28 cellular contexts compared by ENCODE assay signal in the genomic region with DNA sequence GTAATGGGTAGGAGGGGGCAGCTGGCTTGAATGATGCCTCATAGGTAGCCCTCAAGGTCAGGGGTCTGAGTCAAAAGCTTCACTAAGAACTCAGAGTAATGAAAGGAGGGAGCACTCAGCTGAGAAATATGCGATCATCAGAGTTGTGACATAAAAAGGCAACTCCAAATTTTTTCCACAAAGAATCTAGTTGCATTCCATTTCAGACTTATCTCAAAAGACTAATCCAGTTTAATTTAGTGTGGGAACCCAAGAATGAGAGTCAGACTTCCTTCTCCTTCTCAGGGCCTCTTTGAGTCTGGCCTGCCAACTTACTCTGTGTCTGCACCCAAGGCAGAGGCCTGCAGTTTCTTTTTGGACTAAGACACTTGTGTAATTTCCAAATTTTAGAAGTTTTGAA. TPM values are rescaled to one million over a fixed set of nuclear protein-coding genes. Genes with fewer than 3 reads are reported as not detected.
DNase-seq lines count a peak whose midpoint lies in the region; ATAC-seq, FAIRE-seq and TF ChIP-seq lines count a peak whose summit lies in the region.
"Had no signal": no experiment of that assay in that cellular context is flagged by ENCODE, and none has a peak within 500 bp of the region (broad histone marks: within the 10 kb centered on the region; RNA-seq: fewer than 3 reads in every experiment).

No MANE protein-coding gene starts in this region.

- H4K20me1 ChIP-seq in astrocyte (ENCODE audit: insufficient read depth, low read length) (no peaks in the 10 kb centered on the region), smooth muscle cell (ENCODE audit: low read depth) (no peaks in the 10 kb centered on the region)

- H2AFZ ChIP-seq in astrocyte (ENCODE audit: low read depth, low read length) (no peak overlapping the region), smooth muscle cell (ENCODE audit: low read depth) (peak overlapping the region; percentile 38)
- H2AFZ ChIP-seq: neural progenitor cell had no signal

- DNase-seq in GM04503 (ENCODE audit: low read depth) (peak; percentile 5), astrocyte (ENCODE audit: low read depth) (peak; percentile 76), fibroblast of the aortic adventitia (ENCODE audit: low read depth) (peak; percentile 39), smooth muscle cell (lab: John Stamatoyannopoulos, UW; ENCODE audit: unreplicated experiment) (no peak), A172 (ENCODE audit: low spot score) (no peak)
- no peak for DNase-seq in activated CD4-positive, alpha-beta T cell treated with anti-CD3 and anti-CD28 coated beads, Interleukin-2, amount 50 U/mL, for 4 hours
- no peak for DNase-seq in T-helper 2 cell treated with Interferon-gamma antibody and Interleukin-4, amounts not matched to agents 5 μg/mL and 100 μg/mL, for 36 hours (ENCODE audit: low spot score)
- DNase-seq: activated CD8-positive, alpha-beta T cell treated with anti-CD3 and anti-CD28 coated beads, Interleukin-2, amount 10 ng/mL, durations not matched to agents 7 days and 5 days; activated effector memory CD4-positive, alpha-beta T cell treated with anti-CD3 and anti-CD28 coated beads, Interleukin-2, amount 50 U/mL, for 16 hours; activated naive CD8-positive, alpha-beta T cell treated with anti-CD3 and anti-CD28 coated beads for 36 hours; activated T-cell treated with anti-CD3 and anti-CD28 coated beads, Interleukin-2, amount 50 U/mL, for 1 hour; body of pancreas; CD4-positive, alpha-beta T cell; effector CD4-positive, alpha-beta T cell; foreskin keratinocyte; H9; heart right ventricle; NCI-H146; posterior cingulate gyrus; right lobe of liver; stimulated activated naive CD4-positive, alpha-beta T cell; T-helper 17 cell had no signal

- no peaks in the 10 kb centered on the region for H3K9me3 Mint-ChIP-seq in astrocyte (ENCODE audit: unreplicated experiment)
- H3K9me3 Mint-ChIP-seq in T-helper 2 cell treated with Interferon-gamma antibody and Interleukin-4, amounts not matched to agents 5 μg/mL and 100 μg/mL, for 36 hours = no peaks in the 10 kb centered on the region
- H3K9me3 Mint-ChIP-seq: activated naive CD8-positive, alpha-beta T cell treated with anti-CD3 and anti-CD28 coated beads for 36 hours; CD4-positive, alpha-beta T cell had no signal

- H3K9ac ChIP-seq in astrocyte (ENCODE audit: low read length) (no peak overlapping the region), smooth muscle cell (ENCODE audit: low read depth) (peak overlapping the region; percentile 58)
- H3K9ac ChIP-seq: neural progenitor cell had no signal

- H3K36me3 ChIP-seq in astrocyte (ENCODE audit: insufficient read depth, low read length) (no peaks in the 10 kb centered on the region), smooth muscle cell (ENCODE audit: low read depth) (no peaks in the 10 kb centered on the region)
- H3K36me3 ChIP-seq: heart right ventricle, neural progenitor cell, right lobe of liver had no signal

- peaks cover 22% of the 10 kb centered on the region for H3F3A ChIP-seq in smooth muscle cell (ENCODE audit: low read depth)

- H3K36me3 Mint-ChIP-seq in astrocyte (ENCODE audit: low read depth, unreplicated experiment) = no peaks in the 10 kb centered on the region
- H3K36me3 Mint-ChIP-seq in T-helper 2 cell treated with Interferon-gamma antibody and Interleukin-4, amounts not matched to agents 5 μg/mL and 100 μg/mL, for 36 hours (ENCODE audit: low read depth) = no peaks in the 10 kb centered on the region
- H3K36me3 Mint-ChIP-seq: activated naive CD8-positive, alpha-beta T cell treated with anti-CD3 and anti-CD28 coated beads for 36 hours; neural progenitor cell had no signal

- FAIRE-seq in astrocyte (lab: Jason Lieb, UNC) = no peak
- FAIRE-seq: GM19239 had no signal

- H3K9me3 ChIP-seq in astrocyte (ENCODE audit: insufficient read depth, low read depth, low read length) (no peaks in the 10 kb centered on the region), smooth muscle cell (replicated peaks; ENCODE audit: low read depth) (no peaks in the 10 kb centered on the region)
- H3K9me3 ChIP-seq: heart right ventricle, right lobe of liver had no signal

- H3K4me1 ChIP-seq in astrocyte (ENCODE audit: insufficient read depth, low read length) = no peaks in the 10 kb centered on the region
- H3K4me1 ChIP-seq in smooth muscle cell (ENCODE audit: low read depth) = peaks cover 15% of the 10 kb centered on the region
- H3K4me1 ChIP-seq: body of pancreas, foreskin keratinocyte, heart right ventricle, neural progenitor cell, right lobe of liver had no signal

- H3K4me2 ChIP-seq in astrocyte (ENCODE audit: low read length) (no peak overlapping the region), smooth muscle cell (peak overlapping the region; percentile 79)
- H3K4me2 ChIP-seq: neural progenitor cell had no signal

- ATAC-seq in GM18867 (IDR thresholded peaks at IDR 0.05; ENCODE audit: unreplicated experiment) = no peak
- ATAC-seq: activated CD8-positive, alpha-beta T cell treated with anti-CD3 and anti-CD28 coated beads, Interleukin-2, amount 10 ng/mL, durations not matched to agents 7 days and 5 days; body of pancreas; foreskin keratinocyte; heart right ventricle; right lobe of liver; T-helper 17 cell had no signal

- WGBS in smooth muscle cell (ENCODE audit: low lambda C conversion rate) = 0% methylated on average over 1 of the region's 1 CpG

- H3K27me3 Mint-ChIP-seq in astrocyte (ENCODE audit: low read depth, unreplicated experiment) = peaks cover 2% of the 10 kb centered on the region
- no peaks in the 10 kb centered on the region for H3K27me3 Mint-ChIP-seq in T-helper 2 cell treated with Interferon-gamma antibody and Interleukin-4, amounts not matched to agents 5 μg/mL and 100 μg/mL, for 36 hours (ENCODE audit: low read depth)
- H3K27me3 Mint-ChIP-seq: activated naive CD8-positive, alpha-beta T cell treated with anti-CD3 and anti-CD28 coated beads for 36 hours; CD4-positive, alpha-beta T cell had no signal

- H3K79me2 ChIP-seq in astrocyte (ENCODE audit: insufficient read depth, low read length) = no peaks in the 10 kb centered on the region
- no peaks in the 10 kb centered on the region for H3K79me2 ChIP-seq in smooth muscle cell (ENCODE audit: low read depth)

- TF ChIP-seq CTCF in astrocyte (IDR thresholded peaks at IDR 0.05; ENCODE audit: insufficient read depth, low read depth, low read length) (no peak), fibroblast of the aortic adventitia (IDR thresholded peaks at IDR 0.05; ENCODE audit: insufficient read depth, low read length) (no peak), smooth muscle cell (IDR thresholded peaks at IDR 0.05; ENCODE audit: borderline replicate concordance, insufficient read depth, poor library complexity, severe bottlenecking) (no peak)

- H3K4me3 ChIP-seq in astrocyte (ENCODE audit: insufficient read depth, low read depth, low read length) (no peak overlapping the region), fibroblast of the aortic adventitia (ENCODE audit: low read depth, low read length) (no peak overlapping the region), smooth muscle cell (no peak overlapping the region)
- H3K4me3 ChIP-seq: body of pancreas, heart right ventricle, neural progenitor cell, right lobe of liver had no signal

- H3K27me3 ChIP-seq in astrocyte (ENCODE audit: insufficient read depth, low read length) (no peaks in the 10 kb centered on the region), smooth muscle cell (ENCODE audit: low read depth) (no peaks in the 10 kb centered on the region)
- H3K27me3 ChIP-seq: body of pancreas, neural progenitor cell, right lobe of liver had no signal

- H3K4me3 Mint-ChIP-seq in astrocyte (ENCODE audit: unreplicated experiment) = no peak overlapping the region
- H3K4me3 Mint-ChIP-seq in T-helper 2 cell treated with Interferon-gamma antibody and Interleukin-4, amounts not matched to agents 5 μg/mL and 100 μg/mL, for 36 hours = no peak overlapping the region
- H3K4me3 Mint-ChIP-seq: activated CD8-positive, alpha-beta T cell treated with anti-CD3 and anti-CD28 coated beads, Interleukin-2, amount 10 ng/mL, durations not matched to agents 7 days and 5 days; activated naive CD8-positive, alpha-beta T cell treated with anti-CD3 and anti-CD28 coated beads for 36 hours; CD4-positive, alpha-beta T cell; H9; neural progenitor cell; T-helper 17 cell had no signal

- peak overlapping the region; percentile 84 for H3K27ac Mint-ChIP-seq in astrocyte (ENCODE audit: unreplicated experiment)
- H3K27ac Mint-ChIP-seq in T-helper 2 cell treated with Interferon-gamma antibody and Interleukin-4, amounts not matched to agents 5 μg/mL and 100 μg/mL, for 36 hours = no peak overlapping the region
- H3K27ac Mint-ChIP-seq: activated CD8-positive, alpha-beta T cell treated with anti-CD3 and anti-CD28 coated beads, Interleukin-2, amount 10 ng/mL, durations not matched to agents 7 days and 5 days; activated naive CD8-positive, alpha-beta T cell treated with anti-CD3 and anti-CD28 coated beads for 36 hours; CD4-positive, alpha-beta T cell; H9; neural progenitor cell; T-helper 17 cell had no signal

- H3K4me1 Mint-ChIP-seq in astrocyte (ENCODE audit: low read depth, unreplicated experiment) = peaks cover 19% of the 10 kb centered on the region
- H3K4me1 Mint-ChIP-seq in T-helper 2 cell treated with Interferon-gamma antibody and Interleukin-4, amounts not matched to agents 5 μg/mL and 100 μg/mL, for 36 hours (ENCODE audit: low read depth) = no peaks in the 10 kb centered on the region
- H3K4me1 Mint-ChIP-seq: activated naive CD8-positive, alpha-beta T cell treated with anti-CD3 and anti-CD28 coated beads for 36 hours; H9; neural progenitor cell; T-helper 17 cell had no signal

- H3K27ac ChIP-seq in astrocyte (ENCODE audit: low read depth, low read length) = no peak overlapping the region
- peak overlapping the region; percentile 97 for H3K27ac ChIP-seq in smooth muscle cell (ENCODE audit: low read depth)
- H3K27ac ChIP-seq: body of pancreas, foreskin keratinocyte, heart right ventricle, neural progenitor cell, right lobe of liver, RWPE1 had no signal

RNA-seq across cellular contexts. Expression of a gene that starts 34.7 kb away (rescaled TPM):
- 0.45 TPM in 1 of 2 replicates, not detected in the other for total RNA-seq in astrocyte
- total RNA-seq in fibroblast of the aortic adventitia (ENCODE audit: low replicate concordance) = not detected in 2 replicates
- total RNA-seq in smooth muscle cell = 28.7 and 52.8 TPM in 2 replicates
- 4.1 and 56.0 TPM in 2 replicates for polyA plus RNA-seq in smooth muscle cell
- not detected in 2 replicates for total RNA-seq in A172 (2014; rRNA removed; shearing (Covaris generic))
- total RNA-seq: activated CD8-positive, alpha-beta T cell treated with anti-CD3 and anti-CD28 coated beads, Interleukin-2, amount 10 ng/mL, durations not matched to agents 7 days and 5 days; activated naive CD8-positive, alpha-beta T cell treated with anti-CD3 and anti-CD28 coated beads for 36 hours; CD4-positive, alpha-beta T cell; foreskin keratinocyte; NCI-H460; OCI-LY7; T-helper 17 cell had no signal
- polyA plus RNA-seq: foreskin keratinocyte had no signal

RNA-seq across cellular contexts. Expression of a gene that starts 43.6 kb away (rescaled TPM):
- total RNA-seq in astrocyte = 15.9 and 16.2 TPM in 2 replicates
- total RNA-seq in fibroblast of the aortic adventitia (ENCODE audit: low replicate concordance) = 10.6 and 15.2 TPM in 2 replicates
- total RNA-seq in smooth muscle cell = 42.6 and 95.5 TPM in 2 replicates
- 13.0 and 20.4 TPM in 2 replicates for polyA plus RNA-seq in smooth muscle cell
- total RNA-seq in A172 (2014; rRNA removed; shearing (Covaris generic)) = not detected in 2 replicates
- total RNA-seq: CD4-positive, alpha-beta T cell; OCI-LY7; T-helper 17 cell had no signal

Comparison
In these comparisons a context has a peak if more than half of its experiments do, and no peak if none do; other contexts are left out.
1. DNase-seq: peak in GM04503 (single experiment), astrocyte (single experiment) and fibroblast of the aortic adventitia (single experiment); none in smooth muscle cell (single experiment), activated CD4-positive, alpha-beta T cell treated with anti-CD3 and anti-CD28 coated beads, Interleukin-2, amount 50 U/mL, for 4 hours (0 of 2), A172 (single experiment) and T-helper 2 cell treated with Interferon-gamma antibody and Interleukin-4, amounts not matched to agents 5 μg/mL and 100 μg/mL, for 36 hours (single experiment).
2. RNA of a gene that starts 34.7 kb away (total RNA-seq): 28.7 to 52.8 TPM in smooth muscle cell; 0.45 TPM in astrocyte, not detected in fibroblast of the aortic adventitia and not detected in A172; every median in the first group is over 10 times any median in the second.
3. RNA of a gene that starts 43.6 kb away (total RNA-seq): 42.6 to 95.5 TPM in smooth muscle cell, 15.9 to 16.2 TPM in astrocyte and 10.6 to 15.2 TPM in fibroblast of the aortic adventitia; not detected in A172; every median in the first group is over 10 times any median in the second.